In genomic region chr16:82668094-82668493, GRCh38 we compare ENCODE assay signal across 29 cellular contexts. TPM values are rescaled to one million over a fixed set of nuclear protein-coding genes. Genes with fewer than 3 reads are reported as not detected.
"Had no signal": no experiment of that assay in that cellular context is flagged by ENCODE, and none has a peak within 500 bp of the region (broad histone marks: within the 10 kb centered on the region; RNA-seq: fewer than 3 reads in every experiment).

No MANE protein-coding gene starts in this region.

- H3K27ac ChIP-seq: ascending aorta, breast epithelium, cardiac muscle cell, coronary artery, dorsolateral prefrontal cortex, epithelial cell of prostate, esophagus squamous epithelium, gastroesophageal sphincter had no signal

- H3K9me3 ChIP-seq: ascending aorta, breast epithelium, esophagus squamous epithelium had no signal

- ATAC-seq: activated CD4-positive, alpha-beta T cell treated with anti-CD3 and anti-CD28 coated beads for 36 hours; activated naive CD4-positive, alpha-beta T cell treated with anti-CD3 and anti-CD28 coated beads, Interleukin-2, amount 50 U/mL, for 72 hours; activated T-cell treated with anti-CD3 and anti-CD28 coated beads, Interleukin-2, amount 50 U/mL, for 72 hours; effector memory CD8-positive, alpha-beta T cell; gastroesophageal sphincter had no signal

- H3K27me3 Mint-ChIP-seq: activated CD4-positive, alpha-beta memory T cell treated with anti-CD3 and anti-CD28 coated beads for 36 hours; activated T-cell treated with anti-CD3 and anti-CD28 coated beads, Interleukin-2, amount 50 U/mL, for 24 hours; central memory CD8-positive, alpha-beta T cell had no signal

- H3K36me3 Mint-ChIP-seq: activated CD4-positive, alpha-beta memory T cell treated with anti-CD3 and anti-CD28 coated beads for 36 hours; activated naive CD4-positive, alpha-beta T cell treated with anti-CD3 and anti-CD28 coated beads, Interleukin-2, amount 10 ng/mL, durations not matched to agents 7 days and 5 days; activated naive CD8-positive, alpha-beta T cell treated with anti-CD3 and anti-CD28 coated beads, Interleukin-2, amount 10 ng/mL, durations not matched to agents 7 days and 5 days; brain had no signal

- H3K27me3 ChIP-seq: ascending aorta, cardiac muscle cell had no signal

- H3K36me3 ChIP-seq: ascending aorta, breast epithelium, cardiac muscle cell, esophagus squamous epithelium, gastroesophageal sphincter had no signal

- H3K4me3 ChIP-seq: ascending aorta, breast epithelium, cardiac muscle cell, coronary artery, dorsolateral prefrontal cortex, esophagus squamous epithelium, gastroesophageal sphincter had no signal

- H3K4me3 Mint-ChIP-seq: activated CD4-positive, alpha-beta memory T cell treated with anti-CD3 and anti-CD28 coated beads for 36 hours; activated CD4-positive, alpha-beta T cell treated with anti-CD3 and anti-CD28 coated beads for 36 hours; activated CD4-positive, alpha-beta T cell treated with anti-CD3 and anti-CD28 coated beads, Interleukin-2, amount 10 ng/mL, durations not matched to agents 24 days and 14 days; activated naive CD4-positive, alpha-beta T cell treated with anti-CD3 and anti-CD28 coated beads, Interleukin-2, amount 10 ng/mL, durations not matched to agents 7 days and 5 days; activated naive CD8-positive, alpha-beta T cell treated with anti-CD3 and anti-CD28 coated beads, Interleukin-2, amount 10 ng/mL, durations not matched to agents 7 days and 5 days; activated T-cell treated with anti-CD3 and anti-CD28 coated beads, Interleukin-2, amount 50 U/mL, for 24 hours; activated T-cell treated with anti-CD3 and anti-CD28 coated beads, Interleukin-2, amount 50 U/mL, for 72 hours; brain; central memory CD8-positive, alpha-beta T cell; dendritic cell treated with granulocyte-macrophage colony-stimulating factor and Interleukin-4, amounts not matched to agents 40 ng/mL and 50 ng/mL, for 4 days; effector memory CD8-positive, alpha-beta T cell had no signal

- H3K4me1 ChIP-seq: ascending aorta, breast epithelium, esophagus squamous epithelium, gastroesophageal sphincter had no signal

- H3K4me1 Mint-ChIP-seq: activated CD4-positive, alpha-beta T cell treated with anti-CD3 and anti-CD28 coated beads for 36 hours; activated CD4-positive, alpha-beta T cell treated with anti-CD3 and anti-CD28 coated beads, Interleukin-2, amount 10 ng/mL, durations not matched to agents 24 days and 14 days; activated naive CD4-positive, alpha-beta T cell treated with anti-CD3 and anti-CD28 coated beads, Interleukin-2, amount 10 ng/mL, durations not matched to agents 7 days and 5 days; activated naive CD8-positive, alpha-beta T cell treated with anti-CD3 and anti-CD28 coated beads, Interleukin-2, amount 10 ng/mL, durations not matched to agents 7 days and 5 days; brain; central memory CD8-positive, alpha-beta T cell had no signal

- H3K9me3 Mint-ChIP-seq: activated CD4-positive, alpha-beta memory T cell treated with anti-CD3 and anti-CD28 coated beads for 36 hours; activated naive CD4-positive, alpha-beta T cell treated with anti-CD3 and anti-CD28 coated beads, Interleukin-2, amount 10 ng/mL, durations not matched to agents 7 days and 5 days; activated naive CD4-positive, alpha-beta T cell treated with anti-CD3 and anti-CD28 coated beads, Interleukin-2, amount 50 U/mL, for 72 hours; activated T-cell treated with anti-CD3 and anti-CD28 coated beads, Interleukin-2, amount 50 U/mL, for 24 hours; activated T-cell treated with anti-CD3 and anti-CD28 coated beads, Interleukin-2, amount 50 U/mL, for 72 hours; central memory CD8-positive, alpha-beta T cell; dendritic cell treated with granulocyte-macrophage colony-stimulating factor and Interleukin-4, amounts not matched to agents 40 ng/mL and 50 ng/mL, for 4 days; effector memory CD8-positive, alpha-beta T cell had no signal

- H3K27ac Mint-ChIP-seq: activated CD4-positive, alpha-beta memory T cell treated with anti-CD3 and anti-CD28 coated beads for 36 hours; activated CD4-positive, alpha-beta T cell treated with anti-CD3 and anti-CD28 coated beads for 36 hours; activated CD4-positive, alpha-beta T cell treated with anti-CD3 and anti-CD28 coated beads, Interleukin-2, amount 10 ng/mL, durations not matched to agents 24 days and 14 days; activated naive CD4-positive, alpha-beta T cell treated with anti-CD3 and anti-CD28 coated beads, Interleukin-2, amount 10 ng/mL, durations not matched to agents 7 days and 5 days; activated naive CD4-positive, alpha-beta T cell treated with anti-CD3 and anti-CD28 coated beads, Interleukin-2, amount 50 U/mL, for 72 hours; activated naive CD8-positive, alpha-beta T cell treated with anti-CD3 and anti-CD28 coated beads, Interleukin-2, amount 10 ng/mL, durations not matched to agents 7 days and 5 days; activated T-cell treated with anti-CD3 and anti-CD28 coated beads, Interleukin-2, amount 50 U/mL, for 24 hours; activated T-cell treated with anti-CD3 and anti-CD28 coated beads, Interleukin-2, amount 50 U/mL, for 72 hours; brain; dendritic cell treated with granulocyte-macrophage colony-stimulating factor and Interleukin-4, amounts not matched to agents 40 ng/mL and 50 ng/mL, for 4 days; effector memory CD8-positive, alpha-beta T cell had no signal

- DNase-seq: activated CD4-positive, alpha-beta memory T cell treated with anti-CD3 and anti-CD28 coated beads for 36 hours; activated CD4-positive, alpha-beta T cell treated with anti-CD3 and anti-CD28 coated beads for 36 hours; activated CD4-positive, alpha-beta T cell treated with anti-CD3 and anti-CD28 coated beads, Interleukin-2, amount 10 ng/mL, durations not matched to agents 24 days and 14 days; activated CD4-positive, CD25-positive, alpha-beta regulatory T cell; activated CD4-positive, CD25-positive, alpha-beta regulatory T cell treated with anti-CD3 and anti-CD28 coated beads, Interleukin-2, amount 50 U/mL, for 72 hours; activated CD8-positive, alpha-beta memory T cell treated with anti-CD3 and anti-CD28 coated beads, Interleukin-2, amount 50 U/mL, for 48 hours; activated gamma-delta T cell; activated naive CD4-positive, alpha-beta T cell; activated naive CD4-positive, alpha-beta T cell treated with anti-CD3 and anti-CD28 coated beads, Interleukin-2, amount 10 ng/mL, durations not matched to agents 7 days and 5 days; activated naive CD8-positive, alpha-beta T cell treated with anti-CD3 and anti-CD28 coated beads, Interleukin-2, amount 10 ng/mL, durations not matched to agents 7 days and 5 days; activated T-cell treated with anti-CD3 and anti-CD28 coated beads for 4 hours; activated T-cell treated with anti-CD3 and anti-CD28 coated beads, Interleukin-2, amount 50 U/mL, for 24 hours; activated T-cell treated with anti-CD3 and anti-CD28 coated beads, Interleukin-2, amount 50 U/mL, for 72 hours; dorsolateral prefrontal cortex; effector memory CD8-positive, alpha-beta T cell; esophagus squamous epithelium; foreskin melanocyte; T-helper 2 cell had no signal

RNA-seq across cellular contexts. Expression of gene CDH13, which starts 41.3 kb away (rescaled TPM):
- total RNA-seq: activated CD4-positive, alpha-beta memory T cell treated with anti-CD3 and anti-CD28 coated beads for 36 hours; activated CD4-positive, alpha-beta T cell treated with anti-CD3 and anti-CD28 coated beads for 36 hours; activated CD4-positive, alpha-beta T cell treated with anti-CD3 and anti-CD28 coated beads, Interleukin-2, amount 10 ng/mL, durations not matched to agents 24 days and 14 days; activated naive CD4-positive, alpha-beta T cell treated with anti-CD3 and anti-CD28 coated beads, Interleukin-2, amount 50 U/mL, for 72 hours; activated naive CD8-positive, alpha-beta T cell treated with anti-CD3 and anti-CD28 coated beads, Interleukin-2, amount 10 ng/mL, durations not matched to agents 7 days and 5 days; activated T-cell treated with anti-CD3 and anti-CD28 coated beads, Interleukin-2, amount 50 U/mL, for 72 hours; T-helper 1 cell treated with Interleukin-12 subunit alpha and Interleukin-12 subunit beta and Interleukin-4 antibody, amounts not matched to agents 30 ng/mL and 1 ng/mL, for 36 hours had no signal
